Comparison of ENCODE assay signal across 8 cellular contexts in the genomic region with DNA sequence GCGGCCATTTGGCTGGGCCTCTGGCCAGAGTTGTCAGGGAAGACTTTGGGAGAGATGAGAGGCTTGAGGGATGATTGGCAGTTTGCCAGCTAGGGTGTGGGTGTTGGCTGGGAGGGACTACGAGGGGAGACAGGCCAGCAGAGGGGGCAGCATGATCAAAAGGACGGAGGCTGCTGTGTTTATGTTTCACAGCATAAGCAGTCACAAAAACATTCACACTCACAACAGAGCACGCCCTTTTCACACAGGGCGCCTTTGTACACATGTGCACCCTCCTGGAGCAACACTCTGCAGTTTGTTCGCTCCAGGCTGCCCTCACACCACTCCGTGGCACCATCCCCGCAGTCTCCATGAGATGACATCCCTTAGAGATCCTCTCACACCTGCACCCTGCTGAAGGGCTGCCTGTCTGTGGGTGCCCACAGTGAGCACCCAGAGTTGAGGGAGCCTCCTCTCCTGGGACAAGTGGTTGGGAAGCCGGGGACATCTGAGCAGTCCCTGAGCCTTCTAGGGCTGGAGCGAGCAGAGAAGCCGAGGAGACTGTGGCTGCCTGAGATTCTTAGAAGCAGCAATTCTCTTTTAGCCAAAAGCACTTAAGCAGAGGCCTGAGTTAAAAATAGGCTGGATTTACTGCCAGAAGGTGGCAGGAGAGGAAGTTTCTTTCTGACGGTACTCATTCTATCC. TPM values are rescaled to one million over a fixed set of nuclear protein-coding genes. Genes with fewer than 3 reads are reported as not detected.
DNase-seq lines count a peak whose midpoint lies in the region; ATAC-seq and TF ChIP-seq lines count a peak whose summit lies in the region.

No MANE protein-coding gene starts in this region.

- H3K4me1 ChIP-seq in H9 (ENCODE audit: insufficient read depth, low read length): no peaks in the 10 kb centered on the region

- H2BK5ac ChIP-seq in H9 (ENCODE audit: insufficient read length, low read length): no peak overlapping the region

- no peak overlapping the region for H3K4ac ChIP-seq in H9 (ENCODE audit: low read depth, low read length)

- H3K27ac ChIP-seq in H9 (ENCODE audit: insufficient read length, low read depth, low read length): no peak overlapping the region

- H3K4me1 Mint-ChIP-seq in H9 (peaks cover 17 to 23% of the 10 kb centered on the region in 2 experiments), chondrocyte (ENCODE audit: low read depth) (peaks cover 29% of the 10 kb centered on the region), memory B cell (peaks cover 2% of the 10 kb centered on the region)

- H3K23ac ChIP-seq in H9 (ENCODE audit: insufficient read length, low read depth, low read length): no peak overlapping the region

- H4K5ac ChIP-seq in H9 (ENCODE audit: insufficient read length, low read depth, low read length): no peak overlapping the region

- H3K9me3 Mint-ChIP-seq in H9: peaks cover 0 to 2% of the 10 kb centered on the region in 2 experiments; a peak in 1 of 5 replicates
- H3K9me3 Mint-ChIP-seq in chondrocyte (ENCODE audit: low read depth): no peaks in the 10 kb centered on the region
- no peaks in the 10 kb centered on the region for H3K9me3 Mint-ChIP-seq in memory B cell

- ATAC-seq in memory B cell (ENCODE audit: low read depth): peak; percentile 74
- ATAC-seq in HG02884 (IDR thresholded peaks at IDR 0.05; ENCODE audit: unreplicated experiment): no peak

- H3K4me2 ChIP-seq in H9 (ENCODE audit: insufficient read depth, insufficient read length, low read length): no peak overlapping the region

- no peak overlapping the region for H2BK20ac ChIP-seq in H9 (ENCODE audit: low read depth, low read length, poor library complexity, severe bottlenecking)

- no peak overlapping the region for H3T11ph ChIP-seq in H9 (ENCODE audit: low read length)

- no peak overlapping the region for H4K8ac ChIP-seq in H9 (replicated peaks; ENCODE audit: insufficient read length, low read depth, low read length)

- H4K20me1 ChIP-seq in H9 (ENCODE audit: control insufficient read depth, insufficient read depth, insufficient read length): no peaks in the 10 kb centered on the region

- H2BK12ac ChIP-seq in H9 (ENCODE audit: insufficient read length, low read depth, low read length): no peak overlapping the region

- H2BK15ac ChIP-seq in H9 (ENCODE audit: low read depth, low read length): no peak overlapping the region

- no peaks in the 10 kb centered on the region for H3K79me2 ChIP-seq in H9 (ENCODE audit: insufficient read depth, low read length)

- H3K36me3 Mint-ChIP-seq in H9 (ENCODE audit: insufficient read depth in 1 of 3, low read depth in 3 of 3) (no peaks in the 10 kb centered on the region), chondrocyte (ENCODE audit: low read depth) (no peaks in the 10 kb centered on the region), memory B cell (no peaks in the 10 kb centered on the region)

- H3K18ac ChIP-seq in H9 (ENCODE audit: insufficient read length, low read depth, low read length): no peak overlapping the region

- H2AK5ac ChIP-seq in H9 (ENCODE audit: insufficient read length, low read length): no peak overlapping the region

- peak; percentile 55 for TF ChIP-seq CTCF in AG10803 (conservative IDR thresholded peaks at IDR 0.05; ENCODE audit: low read length)
- peak; percentile 64; the same call in 2 of the 3 replicates for TF ChIP-seq CTCF in H9 (conservative IDR thresholded peaks at IDR 0.05)
- peak; percentile 81 for TF ChIP-seq CTCF in chondrocyte (IDR thresholded peaks at IDR 0.05)

- no peak overlapping the region for H2BK120ac ChIP-seq in H9 (ENCODE audit: low read depth, low read length, poor library complexity, severe bottlenecking)

- H3K27ac Mint-ChIP-seq in H9 (no peak overlapping the region; a peak in 2 of 7 replicates), chondrocyte (ENCODE audit: unreplicated experiment) (peak overlapping the region; percentile 79), memory B cell (no peak overlapping the region)

- H3K4me3 Mint-ChIP-seq in H9: no peak overlapping the region
- no peak overlapping the region for H3K4me3 Mint-ChIP-seq in chondrocyte (ENCODE audit: unreplicated experiment)
- H3K4me3 Mint-ChIP-seq in memory B cell: no peak overlapping the region

- H3K79me1 ChIP-seq in H9 (ENCODE audit: insufficient read depth, low read depth, low read length, poor library complexity, severe bottlenecking): no peaks in the 10 kb centered on the region

- no CpG with 5 or more reads among the region's 12 CpGs for WGBS in H9 (ENCODE audit: extremely low coverage, insufficient read length, low lambda C conversion rate)

- no peak overlapping the region for H4K91ac ChIP-seq in H9 (ENCODE audit: insufficient read length, low read depth, low read length)

- H3K14ac ChIP-seq in H9 (ENCODE audit: insufficient read depth, low read length): no peak overlapping the region

- peaks cover 54% of the 10 kb centered on the region for H3K27me3 Mint-ChIP-seq in H9 (ENCODE audit: low read depth)
- H3K27me3 Mint-ChIP-seq in chondrocyte (ENCODE audit: low read depth): no peaks in the 10 kb centered on the region
- peaks cover 5% of the 10 kb centered on the region for H3K27me3 Mint-ChIP-seq in memory B cell

- H3K23me2 ChIP-seq in H9 (ENCODE audit: insufficient read length, low read depth, low read length, poor library complexity, severe bottlenecking): peaks cover 6% of the 10 kb centered on the region

- H3K56ac ChIP-seq in H9 (ENCODE audit: insufficient read length, low read depth, low read length): no peak overlapping the region

- H3K4me3 ChIP-seq in AG10803 (ENCODE audit: low read length): no peak overlapping the region

- DNase-seq in AG10803 (ENCODE audit: low read depth) (peak; percentile 41), H9 (no peak), NOMO-1 (lab: John Stamatoyannopoulos, UW; ENCODE audit: unreplicated experiment in 2 of 2) (peak; percentile 27 to 55), chondrocyte (ENCODE audit: low spot score) (no peak), memory B cell (ENCODE audit: low spot score in 2 of 2) (no peak), HuH-7 (ENCODE audit: low spot score) (no peak)
- no peak for DNase-seq in stimulated activated CD4-positive, alpha-beta T cell treated with anti-CD3 and anti-CD28 coated beads, Interleukin-4, amount 100 ng/mL, for 1 hour

- H3K27me3 ChIP-seq in H9 (ENCODE audit: insufficient read depth, low read length): peaks cover 2% of the 10 kb centered on the region; the same call in 1 of the 2 replicates

- H3K9me3 ChIP-seq in H9 (ENCODE audit: control insufficient read depth, low read depth, low read length): no peaks in the 10 kb centered on the region

- H3K9ac ChIP-seq in H9 (ENCODE audit: extremely low read depth, insufficient read length, low read length): no peak overlapping the region

- H2AFZ ChIP-seq in H9 (ENCODE audit: low read length): no peak overlapping the region

RNA-seq across cellular contexts. Expression of a gene that starts 15.4 kb away (rescaled TPM):
- total RNA-seq in H9 (2021) (3.9 and 4.6 TPM in 2 replicates), chondrocyte (4.3 to 5.5 TPM (median 4.5 TPM) in 3 replicates)

RNA-seq across cellular contexts. Expression of a gene that starts 30.5 kb away (rescaled TPM):
- total RNA-seq in H9 (2021) (11.7 and 11.8 TPM in 2 replicates), chondrocyte (8.9 to 10.6 TPM (median 9.7 TPM) in 3 replicates)

RNA-seq across cellular contexts. Expression of a gene that starts 33.6 kb away (rescaled TPM):
- total RNA-seq in H9 (2021) (1.4 and 1.9 TPM in 2 replicates), chondrocyte (10.9 to 27.6 TPM (median 12.6 TPM) in 3 replicates)

RNA-seq across cellular contexts. Expression of a gene that starts 41.6 kb away (rescaled TPM):
- total RNA-seq in H9 (2021) (24.9 and 26.0 TPM in 2 replicates), chondrocyte (34.0 to 40.3 TPM (median 37.9 TPM) in 3 replicates)

RNA-seq across cellular contexts. Expression of a gene that starts 43.0 kb away (rescaled TPM):
- total RNA-seq in H9 (2021) (29.6 and 30.6 TPM in 2 replicates), chondrocyte (73.7 to 91.1 TPM (median 75.2 TPM) in 3 replicates)

Comparison
In these comparisons a context has a peak if more than half of its experiments do, and no peak if none do; other contexts are left out.
1. DNase-seq: peak in AG10803 (single experiment) and NOMO-1 (2 of 2); none in H9 (single experiment), chondrocyte (single experiment), memory B cell (0 of 2), stimulated activated CD4-positive, alpha-beta T cell treated with anti-CD3 and anti-CD28 coated beads, Interleukin-4, amount 100 ng/mL, for 1 hour (single experiment) and HuH-7 (single experiment).
2. Peak in every context shown above with its lines, with median percentiles within 50 percentile points of each other: CTCF ChIP-seq.